Comparison of ENCODE assay signal across 18 cellular contexts in the genomic region with DNA sequence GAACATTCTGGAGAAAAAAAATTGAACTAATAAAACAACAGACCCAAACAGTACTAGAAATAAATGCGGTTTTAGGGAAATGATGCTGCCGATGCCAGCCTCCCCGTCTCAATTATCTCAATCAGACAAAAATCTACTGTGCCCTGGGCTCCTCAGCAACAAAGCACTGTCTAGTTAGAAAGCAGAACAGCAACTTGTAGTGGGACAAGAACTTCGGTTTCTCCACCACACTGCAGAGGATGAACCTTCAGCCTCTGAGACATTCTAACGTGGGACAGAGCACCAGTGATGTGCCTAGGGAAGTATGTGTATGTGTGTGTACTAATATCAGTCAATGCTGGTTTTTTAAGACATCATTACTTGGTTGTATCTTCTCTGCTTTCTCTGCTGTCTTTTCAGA. TPM values are rescaled to one million over a fixed set of nuclear protein-coding genes. Genes with fewer than 3 reads are reported as not detected.
DNase-seq lines count a peak whose midpoint lies in the region; ATAC-seq and TF ChIP-seq lines count a peak whose summit lies in the region.
"Had no signal": no experiment of that assay in that cellular context is flagged by ENCODE, and none has a peak within 500 bp of the region (broad histone marks: within the 10 kb centered on the region; RNA-seq: fewer than 3 reads in every experiment).

No MANE protein-coding gene starts in this region.

- H3K27me3 Mint-ChIP-seq in CD14-positive monocyte (ENCODE audit: low read depth in 3 of 3) = peaks cover 0 to 4% (median 0%) of the 10 kb centered on the region in 3 donors
- H3K27me3 Mint-ChIP-seq in mesothelial cell of epicardium (ENCODE audit: low read depth) = no peaks in the 10 kb centered on the region

- no peak overlapping the region for H3K4me3 Mint-ChIP-seq in CD14-positive monocyte
- no peak overlapping the region for H3K4me3 Mint-ChIP-seq in mesothelial cell of epicardium
- H3K4me3 Mint-ChIP-seq: activated B cell treated with CpG ODN at 0.5 μM for 24 hours; activated CD8-positive, alpha-beta T cell treated with anti-CD3 and anti-CD28 coated beads, Interleukin-2, amount 10 ng/mL, durations not matched to agents 7 days and 5 days; B cell had no signal

- H3K9me3 Mint-ChIP-seq in CD14-positive monocyte = peaks cover 0 to 3% (median 0%) of the 10 kb centered on the region in 7 donors
- H3K9me3 Mint-ChIP-seq in mesothelial cell of epicardium = no peaks in the 10 kb centered on the region
- H3K9me3 Mint-ChIP-seq: activated B cell treated with CpG ODN at 0.5 μM for 24 hours had no signal

- TF ChIP-seq CTCF in CD14-positive monocyte (IDR thresholded peaks at IDR 0.05) (no peak), mesothelial cell of epicardium (IDR thresholded peaks at IDR 0.05; ENCODE audit: unreplicated experiment) (no peak)

- H3K4me1 Mint-ChIP-seq in CD14-positive monocyte (peaks cover 79% of the 10 kb centered on the region), mesothelial cell of epicardium (peaks cover 79% of the 10 kb centered on the region)

- ATAC-seq in GM21723 (IDR thresholded peaks at IDR 0.05; ENCODE audit: unreplicated experiment) = peak; percentile 45
- ATAC-seq: activated CD8-positive, alpha-beta T cell treated with anti-CD3 and anti-CD28 coated beads, Interleukin-2, amount 10 ng/mL, durations not matched to agents 7 days and 5 days had no signal

- DNase-seq in CD14-positive monocyte (ENCODE audit: low spot score) (peak; percentile 52), NOMO-1 treated with dmso at 0.1 percent for 144 hours (lab: John Stamatoyannopoulos, UW; ENCODE audit: unreplicated experiment) (peak; percentile 45), mesothelial cell of epicardium (ENCODE audit: low spot score in 2 of 2, unreplicated experiment in 2 of 2) (no peak), T-helper 2 cell (no peak), cortex of kidney (lab: John Stamatoyannopoulos, UW) (no peak), NCI-H187 treated with DMSO at 0.1 percent for 48 hours (lab: John Stamatoyannopoulos, UW) (no peak)
- DNase-seq in stimulated activated CD4-positive, alpha-beta T cell treated with anti-CD3 and anti-CD28 coated beads, Interleukin-4, amount 100 ng/mL, for 24 hours = no peak
- DNase-seq: activated B cell treated with CpG ODN at 0.5 μM for 24 hours; activated CD8-positive, alpha-beta T cell treated with anti-CD3 and anti-CD28 coated beads, Interleukin-2, amount 10 ng/mL, durations not matched to agents 7 days and 5 days; activated T-cell treated with anti-CD3 and anti-CD28 coated beads, Interleukin-2, amount 50 U/mL, for 1 hour; COR-L47; NCI-H1436 treated with DMSO at 0.1 percent for 48 hours; small intestine; stimulated activated naive CD4-positive, alpha-beta T cell treated with Interleukin-2 at 50 U/mL for 16 hours; T1000; tibial artery had no signal

- peak overlapping the region; percentile 15 to 87 (median 72) for H3K27ac Mint-ChIP-seq in CD14-positive monocyte
- H3K27ac Mint-ChIP-seq in mesothelial cell of epicardium = peak overlapping the region; percentile 80
- H3K27ac Mint-ChIP-seq: activated B cell treated with CpG ODN at 0.5 μM for 24 hours; activated CD8-positive, alpha-beta T cell treated with anti-CD3 and anti-CD28 coated beads, Interleukin-2, amount 10 ng/mL, durations not matched to agents 7 days and 5 days; B cell had no signal

- intact Hi-C loops in CD14-positive monocyte (cut with micrococcal nuclease) = no loop called here

- H3K36me3 Mint-ChIP-seq in CD14-positive monocyte = peaks cover 0 to 2% of the 10 kb centered on the region in 2 donors
- H3K36me3 Mint-ChIP-seq in mesothelial cell of epicardium = no peaks in the 10 kb centered on the region

RNA-seq across cellular contexts. Expression of a gene that starts 11.1 kb away (rescaled TPM):
- polyA plus RNA-seq in CD14-positive monocyte = 10 to 100 TPM; 49.6 to 76.8 TPM
- total RNA-seq in mesothelial cell of epicardium = 126 to 133 TPM (median 132 TPM) in 3 replicates

Comparison
In these comparisons a context has a peak if more than half of its experiments do, and no peak if none do; other contexts are left out.
1. DNase-seq: peak in CD14-positive monocyte (single experiment) and NOMO-1 treated with dmso at 0.1 percent for 144 hours (single experiment); none in mesothelial cell of epicardium (0 of 2), T-helper 2 cell (0 of 5), cortex of kidney (single experiment), stimulated activated CD4-positive, alpha-beta T cell treated with anti-CD3 and anti-CD28 coated beads, Interleukin-4, amount 100 ng/mL, for 24 hours (single experiment) and NCI-H187 treated with DMSO at 0.1 percent for 48 hours (single experiment).